Comparison of ENCODE assay signal across 3 cellular contexts in genomic region chr6:50965495-50965894, GRCh38.
"Had no signal": no experiment of that assay in that cellular context is flagged by ENCODE, and none has a peak within 500 bp of the region (broad histone marks: within the 10 kb centered on the region; RNA-seq: fewer than 3 reads in every experiment).

No MANE protein-coding gene starts in this region.

- H3K4me3 ChIP-seq: GM12878 had no signal

- DNase-seq: GDM1, GF-D8 had no signal

- ATAC-seq: GM12878 had no signal
